Comparison of ENCODE assay signal across 11 cellular contexts in genomic region chr1:59063501-59063900, GRCh38.
DNase-seq lines count a peak whose midpoint lies in the region; ATAC-seq, FAIRE-seq and TF ChIP-seq lines count a peak whose summit lies in the region.
"Had no signal": no experiment of that assay in that cellular context is flagged by ENCODE, and none has a peak within 500 bp of the region (broad histone marks: within the 10 kb centered on the region; RNA-seq: fewer than 3 reads in every experiment).

No MANE protein-coding gene starts in this region.

- no peaks in the 10 kb centered on the region for H3K9me3 ChIP-seq in Loucy (ENCODE audit: insufficient read depth, low read depth, low read length)
- no peaks in the 10 kb centered on the region for H3K9me3 ChIP-seq in K562 (replicated peaks; ENCODE audit: control insufficient read depth, insufficient read depth, low read depth, low read length)
- no peaks in the 10 kb centered on the region for H3K9me3 ChIP-seq in neuronal stem cell (replicated peaks in 1 of 2; ENCODE audit: control insufficient read depth in 2 of 2, insufficient read depth in 1 of 2, low read depth in 1 of 2, low read length in 2 of 2)
- H3K9me3 ChIP-seq in lower lobe of right lung, result no peaks in the 10 kb centered on the region
- H3K9me3 ChIP-seq: Peyer's patch had no signal

- no peak overlapping the region for H3K23ac ChIP-seq in neuronal stem cell (ENCODE audit: low read depth, low read length, poor library complexity)

- no peak for TF ChIP-seq POLR2A in K562 (conservative IDR thresholded peaks at IDR 0.05)

- no peaks in the 10 kb centered on the region for H3K79me1 ChIP-seq in neuronal stem cell (ENCODE audit: low read depth, low read length)

- H3K9me1 ChIP-seq in K562 (ENCODE audit: control insufficient read depth, insufficient read depth, low read length), result no peaks in the 10 kb centered on the region

- no peaks in the 10 kb centered on the region for H3F3A ChIP-seq in Loucy (ENCODE audit: low read depth)

- H4K20me1 ChIP-seq in Loucy (ENCODE audit: insufficient read depth, low read length, poor library complexity, severe bottlenecking), result no peaks in the 10 kb centered on the region
- no peaks in the 10 kb centered on the region for H4K20me1 ChIP-seq in K562 (replicated peaks; ENCODE audit: control insufficient read depth, insufficient read depth, low read length)

- peak; percentile 40 for DNase-seq in ELF-1 (ENCODE audit: low read depth, low spot score)
- DNase-seq in K562 (ENCODE audit: extremely low read depth in 1 of 4, low spot score in 3 of 4), result no peak
- DNase-seq in neuronal stem cell (ENCODE audit: low spot score), result peak; percentile 23
- no peak for DNase-seq in lower lobe of right lung
- no peak for DNase-seq in GM19238 (ENCODE audit: insufficient read length, low spot score)
- DNase-seq: NCI-H2029 treated with DMSO at 0.1 percent for 48 hours had no signal

- H2BK5ac ChIP-seq in neuronal stem cell (ENCODE audit: low read length), result no peak overlapping the region

- TF ChIP-seq CTCF in Loucy (conservative IDR thresholded peaks at IDR 0.05; ENCODE audit: low read length) (no peak), K562 (IDR thresholded peaks at IDR 0.05 in 2 of 3, conservative IDR thresholded peaks at IDR 0.05 in 1 of 3; ENCODE audit: insufficient read depth in 2 of 3, low read depth in 1 of 3, low read length in 3 of 3) (no peak), lower lobe of right lung (IDR thresholded peaks at IDR 0.05) (no peak)

- intact Hi-C loops in K562 (cut with micrococcal nuclease), result loop anchor here (10.0 kb wide), 1 partner anchor 231 kb away; the partner anchor contains the start of gene FGGY
- intact Hi-C loops in lower lobe of right lung (cut with DNase I), result no loop called here

- in situ Hi-C loops in K562 (cut with MboI), result no loop called here

- CTCF ChIA-PET in K562 (lab: Yijun Ruan, JAX; ENCODE audit: low intra/inter-chr PET ratio), result no interaction called here

- no peak overlapping the region for H2AK5ac ChIP-seq in neuronal stem cell (ENCODE audit: low read depth, low read length)

- WGBS in K562 (ENCODE audit: insufficient coverage, low coverage, missing lambda C conversion rate), result 38% methylated on average over 3 of the region's 3 CpGs
- WGBS in neuronal stem cell (ENCODE audit: extremely low coverage in 2 of 2, insufficient read length in 2 of 2, insufficient replicate concordance in 1 of 2), 2 donors, result no CpG with 5 or more reads among the region's 3 CpGs

- POLR2A ChIA-PET in K562 (lab: Yijun Ruan, JAX), result interaction anchor here (0.6 to 1.1 kb wide), 4 partner anchors 14 to 280 kb away, joined by 3 to 5 read pairs (median 3); partner anchors contain the start of gene JUN

- H3K14ac ChIP-seq in neuronal stem cell (ENCODE audit: low read length), result no peak overlapping the region

- H3K9ac ChIP-seq in Loucy (ENCODE audit: low read depth, low read length, poor library complexity, severe bottlenecking), result no peak overlapping the region
- H3K9ac ChIP-seq in K562 (ENCODE audit: insufficient read depth in 1 of 2, low read depth in 2 of 2, low read length in 2 of 2), result peak overlapping the region in 1 of 2 experiments; percentile 2; a peak in 1 of 4 replicates
- no peak overlapping the region for H3K9ac ChIP-seq in neuronal stem cell (ENCODE audit: low read depth, low read length, poor library complexity)

- H3K18ac ChIP-seq in neuronal stem cell (ENCODE audit: low read length), result peak overlapping the region; percentile 56

- H3K4ac ChIP-seq in neuronal stem cell (ENCODE audit: low read length), result no peak overlapping the region

- H2BK12ac ChIP-seq in neuronal stem cell (ENCODE audit: low read length), result no peak overlapping the region

- H3K4me2 ChIP-seq in Loucy (ENCODE audit: low read depth, low read length, poor library complexity, severe bottlenecking) (peak overlapping the region; percentile 44), K562 (ENCODE audit: insufficient read depth, low read length) (no peak overlapping the region), neuronal stem cell (ENCODE audit: insufficient read depth, low read length, poor library complexity, severe bottlenecking) (no peak overlapping the region)

- H3K27me3 ChIP-seq in Loucy (ENCODE audit: insufficient read depth, low read length, poor library complexity, severe bottlenecking) (no peaks in the 10 kb centered on the region), K562 (ENCODE audit: control insufficient read depth in 2 of 2, insufficient read depth in 2 of 2, low read length in 2 of 2) (peaks cover 0 to 3% of the 10 kb centered on the region in 2 experiments; a peak in 1 of 5 replicates), neuronal stem cell (ENCODE audit: control insufficient read depth in 3 of 3, insufficient read depth in 3 of 3, low read depth in 1 of 3, low read length in 3 of 3) (no peaks in the 10 kb centered on the region), lower lobe of right lung (ENCODE audit: low read depth) (no peaks in the 10 kb centered on the region)
- H3K27me3 ChIP-seq: Peyer's patch had no signal

- no peak overlapping the region for H2BK15ac ChIP-seq in neuronal stem cell (ENCODE audit: low read length)

- H4K91ac ChIP-seq in neuronal stem cell (ENCODE audit: low read depth, low read length, poor library complexity), result no peak overlapping the region

- H4K8ac ChIP-seq in neuronal stem cell (ENCODE audit: low read depth, low read length), result no peak overlapping the region

- ATAC-seq in K562, result no peak
- ATAC-seq in HG03342 (IDR thresholded peaks at IDR 0.05; ENCODE audit: unreplicated experiment), result no peak
- ATAC-seq in lower lobe of right lung, result no peak

- no peak for TF ChIP-seq RAD21 in K562 (CRISPR knock-in tag; conservative IDR thresholded peaks at IDR 0.05 in 1 of 2, IDR thresholded peaks at IDR 0.05 in 1 of 2)

- no peak for FAIRE-seq in K562 (lab: Jason Lieb, UNC)
- FAIRE-seq: endometrium, HTR-8/SVneo had no signal

- H3K79me2 ChIP-seq in Loucy (ENCODE audit: insufficient read depth, low read length), result no peaks in the 10 kb centered on the region
- H3K79me2 ChIP-seq in K562 (ENCODE audit: control insufficient read depth, insufficient read depth, low read length), result no peaks in the 10 kb centered on the region

- H3K4me1 ChIP-seq in Loucy (ENCODE audit: insufficient read depth, low read length, poor library complexity, severe bottlenecking) (peaks cover 22% of the 10 kb centered on the region), K562 (replicated peaks in 1 of 2; ENCODE audit: control insufficient read depth in 2 of 2, insufficient read depth in 2 of 2, low read length in 2 of 2) (peaks cover 3 to 9% of the 10 kb centered on the region in 2 experiments; a peak in 4 of 5 replicates), neuronal stem cell (ENCODE audit: control insufficient read depth in 2 of 2, insufficient read depth in 1 of 2, low read depth in 1 of 2, low read length in 2 of 2) (peaks cover 5 to 9% of the 10 kb centered on the region in 2 donors), lower lobe of right lung (peaks cover 14% of the 10 kb centered on the region)

- no peak overlapping the region for H3K27ac ChIP-seq in K562 (ENCODE audit: extremely low read depth, low read depth, low read length)
- H3K27ac ChIP-seq in neuronal stem cell (replicated peaks; ENCODE audit: low read length), result peak overlapping the region; percentile 74
- no peak overlapping the region for H3K27ac ChIP-seq in lower lobe of right lung

- no TSS peak for BruUV-seq in K562 (replicated peaks; lab: Mats Ljungman, UMichigan)

- H2AFZ ChIP-seq in Loucy (ENCODE audit: low read length), result peak overlapping the region; percentile 75
- peak overlapping the region; percentile 9; the same call in 1 of the 2 replicates for H2AFZ ChIP-seq in K562 (ENCODE audit: low read depth, low read length)
- H2AFZ ChIP-seq in neuronal stem cell (ENCODE audit: low read length), result peak overlapping the region; percentile 82

- no peaks in the 10 kb centered on the region for H3K9me2 ChIP-seq in Loucy (replicated peaks; ENCODE audit: low read depth, low read length)

- no peak for TF ChIP-seq EP300 in K562 (IDR thresholded peaks at IDR 0.05; ENCODE audit: low read length)

- H3K4me3 ChIP-seq in Loucy (ENCODE audit: low read length, poor library complexity, severe bottlenecking) (no peak overlapping the region), K562 (no peak overlapping the region), neuronal stem cell (ENCODE audit: low read length in 2 of 2) (no peak overlapping the region), lower lobe of right lung (no peak overlapping the region)
- H3K4me3 ChIP-seq: Peyer's patch had no signal

- no peak overlapping the region for H2BK120ac ChIP-seq in neuronal stem cell (ENCODE audit: low read depth, low read length)

- H3K36me3 ChIP-seq in Loucy (ENCODE audit: insufficient read depth, low read length) (no peaks in the 10 kb centered on the region), K562 (ENCODE audit: control insufficient read depth, insufficient read depth, low read length) (no peaks in the 10 kb centered on the region), neuronal stem cell (replicated peaks in 1 of 2; ENCODE audit: control insufficient read depth in 2 of 2, insufficient read depth in 2 of 2, low read length in 2 of 2) (no peaks in the 10 kb centered on the region), lower lobe of right lung (no peaks in the 10 kb centered on the region)
- H3K36me3 ChIP-seq: Peyer's patch had no signal

TF ChIP-seq in K562, 482 proteins besides CTCF, POLR2A, EP300 and RAD21:
- 0 out of 2 replicates have a peak, but pooled peaks have one; percentile 12 for TF ChIP-seq GABPA (tag; conservative IDR thresholded peaks at IDR 0.05; ENCODE audit: low read depth)
- peak; percentile 50; the same call in 1 of the 2 replicates for TF ChIP-seq ELF1 (tag; IDR thresholded peaks at IDR 0.05)
- TF ChIP-seq ZNF133 (CRISPR knock-in tag; IDR thresholded peaks at IDR 0.05), result no peak
- no peak for TF ChIP-seq SMAD2 (IDR thresholded peaks at IDR 0.05; ENCODE audit: low read depth, low read length)
- no peak for TF ChIP-seq SMAD1 (IDR thresholded peaks at IDR 0.05; ENCODE audit: low read depth, low read length, partially characterized antibody)

Comparison
In these comparisons a context has a peak if more than half of its experiments do, and no peak if none do; other contexts are left out.
1. DNase-seq: peak in ELF-1 (single experiment) and neuronal stem cell (single experiment); none in K562 (0 of 4), lower lobe of right lung (single experiment) and GM19238 (single experiment).
2. H2AFZ ChIP-seq: peak in every context shown above with its lines; median percentile 82 in neuronal stem cell; 75 in Loucy; 9 in K562.